In genomic region chr6:2378891-2379652, GRCh38 we compare ENCODE assay signal across 13 cellular contexts.
A peak's percentile ranks its signal among the peaks of the same experiment; 100 is the strongest.
DNase-seq lines count a peak whose midpoint lies in the region; ATAC-seq, FAIRE-seq and TF ChIP-seq lines count a peak whose summit lies in the region.
"Had no signal": no experiment of that assay in that cellular context is flagged by ENCODE, and none has a peak within 500 bp of the region (broad histone marks: within the 10 kb centered on the region; RNA-seq: fewer than 3 reads in every experiment).

No MANE protein-coding gene starts in this region.

- H3K27ac Mint-ChIP-seq in activated T-cell treated with anti-CD3 and anti-CD28 coated beads, Interleukin-2, amount 50 U/mL, for 72 hours, result peak overlapping the region; percentile 3

- no peaks in the 10 kb centered on the region for H3K27me3 Mint-ChIP-seq in activated T-cell treated with anti-CD3 and anti-CD28 coated beads, Interleukin-2, amount 50 U/mL, for 72 hours (ENCODE audit: low read depth)

- H3K9me3 ChIP-seq in MG63, result no peaks in the 10 kb centered on the region
- H3K9me3 ChIP-seq: ascending aorta, left lung had no signal

- no peaks in the 10 kb centered on the region for H3K27me3 ChIP-seq in MG63
- H3K27me3 ChIP-seq: ascending aorta, left lung had no signal

- no peak for TF ChIP-seq CTCF in D721Med (IDR thresholded peaks at IDR 0.05; ENCODE audit: insufficient read depth, missing control alignments)

- FAIRE-seq in D721Med (lab: Jason Lieb, UNC), result no peak

- H3K4me3 ChIP-seq in MG63 (no peak overlapping the region), skeletal muscle cell (ENCODE audit: low read depth, low read length) (no peak overlapping the region)
- H3K4me3 ChIP-seq: ascending aorta, left lung had no signal

- DNase-seq in activated T-cell treated with anti-CD3 and anti-CD28 coated beads, Interleukin-2, amount 50 U/mL, for 72 hours, result peak; percentile 16 to 33
- DNase-seq in activated T-cell treated with anti-CD3 and anti-CD28 coated beads for 4 hours, result no peak
- peak; percentile 25 for DNase-seq in MG63
- DNase-seq in dermis blood vessel endothelial cell, result peak; percentile 82
- peak; percentile 34 for DNase-seq in skeletal muscle cell (ENCODE audit: low read depth)
- DNase-seq in D721Med (ENCODE audit: insufficient read length, low spot score), result no peak
- DNase-seq: left lung; NCI-H748 treated with DMSO at 0.1 percent for 48 hours; stimulated activated CD4-positive, alpha-beta T cell treated with anti-CD3 and anti-CD28 coated beads, Interleukin-4, amount 100 ng/mL, for 24 hours had no signal

- peaks cover 0 to 2% of the 10 kb centered on the region in 2 donors for H3K36me3 Mint-ChIP-seq in activated T-cell treated with anti-CD3 and anti-CD28 coated beads, Interleukin-2, amount 50 U/mL, for 72 hours (ENCODE audit: insufficient read depth in 2 of 2)

- H3K4me3 Mint-ChIP-seq in activated T-cell treated with anti-CD3 and anti-CD28 coated beads, Interleukin-2, amount 50 U/mL, for 72 hours, result no peak overlapping the region

- ATAC-seq in activated T-cell treated with anti-CD3 and anti-CD28 coated beads, Interleukin-2, amount 50 U/mL, for 72 hours (replicated peaks in 1 of 2), result peak; percentile 98 to 99
- no peak for ATAC-seq in HG03469 (IDR thresholded peaks at IDR 0.05; ENCODE audit: unreplicated experiment)
- ATAC-seq in GM18511 (IDR thresholded peaks at IDR 0.05; ENCODE audit: unreplicated experiment), result no peak
- ATAC-seq: esophagus mucosa, left lung had no signal

- H3K9me3 Mint-ChIP-seq in activated T-cell treated with anti-CD3 and anti-CD28 coated beads, Interleukin-2, amount 50 U/mL, for 72 hours, result peaks cover 3 to 4% of the 10 kb centered on the region in 2 donors

- peaks cover 15% of the 10 kb centered on the region for H3K4me1 Mint-ChIP-seq in activated T-cell treated with anti-CD3 and anti-CD28 coated beads, Interleukin-2, amount 50 U/mL, for 72 hours (ENCODE audit: low read depth)

- no peaks in the 10 kb centered on the region for H3K36me3 ChIP-seq in MG63
- H3K36me3 ChIP-seq: ascending aorta, left lung had no signal

Comparison
In these comparisons a context has a peak if more than half of its experiments do, and no peak if none do; other contexts are left out.
1. DNase-seq: peak in activated T-cell treated with anti-CD3 and anti-CD28 coated beads, Interleukin-2, amount 50 U/mL, for 72 hours (2 of 2), MG63 (single experiment), dermis blood vessel endothelial cell (single experiment) and skeletal muscle cell (single experiment); none in activated T-cell treated with anti-CD3 and anti-CD28 coated beads for 4 hours (single experiment) and D721Med (single experiment).
2. ATAC-seq: peak in activated T-cell treated with anti-CD3 and anti-CD28 coated beads, Interleukin-2, amount 50 U/mL, for 72 hours (2 of 2); none in HG03469 (single experiment) and GM18511 (single experiment).